Comparison of ENCODE assay signal across 23 cellular contexts in genomic region chr13:51048166-51048461, GRCh38.
"Had no signal": no experiment of that assay in that cellular context is flagged by ENCODE, and none has a peak within 500 bp of the region (broad histone marks: within the 10 kb centered on the region; RNA-seq: fewer than 3 reads in every experiment).

No MANE protein-coding gene starts in this region.

- H3K9me3 ChIP-seq: SJSA1 had no signal

- H3K4me3 ChIP-seq: SJSA1, SK-N-MC had no signal

- H3K36me3 ChIP-seq: SJSA1 had no signal

- H3K27me3 ChIP-seq: SJSA1 had no signal

- H3K4me1 ChIP-seq: SJSA1 had no signal

- H3K9ac ChIP-seq: KMS-11 had no signal

- H3K4me2 ChIP-seq: KMS-11 had no signal

- H3K27ac ChIP-seq: HL-60, KMS-11, SJSA1, SK-N-MC had no signal

- FAIRE-seq: HTR-8/SVneo, RCC 7860 had no signal

- DNase-seq: IMR-90, MM.1S, NCI-H1092 treated with DMSO at 0.1 percent for 48 hours, NCI-H1436, NCI-H187, NCI-H2029, NCI-H2081 treated with DMSO at 0.1 percent for 48 hours, NCI-H2171, NCI-H226, NCI-H446, NCI-H510A, NCI-H524 treated with DMSO at 0.1 percent for 48 hours, NCI-H69, NCI-H774, Right ventricle myocardium superior, RPMI8226, SIG-M5 had no signal
